Comparison of ENCODE assay signal across 8 cellular contexts in the genomic region with DNA sequence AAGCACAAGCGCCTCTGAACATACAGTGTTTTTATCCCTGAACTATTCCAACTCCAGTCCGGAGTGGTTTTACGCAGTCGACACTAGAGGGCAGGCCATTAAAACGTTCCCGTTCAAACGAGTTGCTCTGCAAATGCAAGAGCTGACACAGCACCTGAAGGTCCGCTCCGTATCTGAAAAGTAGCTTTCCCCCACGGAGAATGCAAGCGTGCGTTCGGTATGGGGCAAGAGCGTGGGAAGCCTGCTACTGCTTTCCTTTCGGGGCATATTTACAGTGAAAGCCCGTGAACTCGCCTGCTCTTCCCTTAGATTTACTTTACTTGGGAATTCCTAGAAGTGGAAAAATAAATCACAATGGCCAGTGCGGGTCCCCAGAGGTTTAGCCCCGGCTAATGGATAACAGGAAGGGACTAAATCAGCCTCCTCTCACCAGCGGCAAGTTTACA.
DNase-seq lines count a peak whose midpoint lies in the region; ATAC-seq and TF ChIP-seq lines count a peak whose summit lies in the region.

No MANE protein-coding gene starts in this region.

- H3K4me3 ChIP-seq in BE2C (ENCODE audit: low read depth, low read length) (peak overlapping the region; percentile 49), duodenal mucosa (ENCODE audit: low read depth in 1 of 2, low read length in 2 of 2) (peak overlapping the region; percentile 67 to 70), lower lobe of right lung (peak overlapping the region; percentile 48)

- H3K9ac ChIP-seq in duodenal mucosa (ENCODE audit: low read depth in 1 of 2, low read length in 2 of 2): peak overlapping the region in 1 of 2 donors; percentile 14

- ATAC-seq in GM19023 (IDR thresholded peaks at IDR 0.05; ENCODE audit: unreplicated experiment) (peak; percentile 97), HG03280 (IDR thresholded peaks at IDR 0.05; ENCODE audit: unreplicated experiment) (peak; percentile 85), lower lobe of right lung (peak; percentile 92 to 96)

- H3K27ac ChIP-seq in duodenal mucosa (ENCODE audit: low read depth, low read length) (no peak overlapping the region), lower lobe of right lung (no peak overlapping the region)

- DNase-seq in BE2C (peak; percentile 78), NCI-H524 treated with DMSO at 0.1 percent for 48 hours (lab: John Stamatoyannopoulos, UW) (peak; percentile 7), lower lobe of right lung (peak; percentile 69)
- peak; percentile 44 to 77 for DNase-seq in activated CD4-positive, alpha-beta T cell treated with anti-CD3 and anti-CD28 coated beads, Interleukin-2, amount 50 U/mL, for 24 hours (ENCODE audit: low read depth in 1 of 2, low spot score in 1 of 2)
- peak; percentile 24 to 34 (median 32) for DNase-seq in stimulated activated CD4-positive, alpha-beta T cell treated with anti-CD3 and anti-CD28 coated beads, TNF-alpha, amount 100 ng/mL, for 1 hour (ENCODE audit: low read depth in 3 of 3, low spot score in 1 of 3)

- H3K9me3 ChIP-seq in BE2C: no peaks in the 10 kb centered on the region
- H3K9me3 ChIP-seq in duodenal mucosa (ENCODE audit: control insufficient read depth in 1 of 2, low read length in 2 of 2): no peaks in the 10 kb centered on the region
- H3K9me3 ChIP-seq in lower lobe of right lung: no peaks in the 10 kb centered on the region

- H3K4me1 ChIP-seq in BE2C: no peaks in the 10 kb centered on the region
- H3K4me1 ChIP-seq in duodenal mucosa (ENCODE audit: control insufficient read depth in 1 of 2, insufficient read depth in 2 of 2, low read length in 2 of 2): peaks cover 0 to 5% of the 10 kb centered on the region in 2 donors
- peaks cover 22% of the 10 kb centered on the region for H3K4me1 ChIP-seq in lower lobe of right lung

- no peaks in the 10 kb centered on the region for H3K36me3 ChIP-seq in BE2C
- H3K36me3 ChIP-seq in duodenal mucosa (ENCODE audit: control insufficient read depth in 1 of 2, insufficient read depth in 2 of 2, low read length in 2 of 2): no peaks in the 10 kb centered on the region
- H3K36me3 ChIP-seq in lower lobe of right lung: no peaks in the 10 kb centered on the region

- intact Hi-C loops in lower lobe of right lung (cut with DNase I): no loop called here

- no peaks in the 10 kb centered on the region for H3K27me3 ChIP-seq in BE2C
- H3K27me3 ChIP-seq in duodenal mucosa (ENCODE audit: control insufficient read depth in 1 of 2, insufficient read depth in 2 of 2, low read length in 2 of 2): no peaks in the 10 kb centered on the region
- no peaks in the 10 kb centered on the region for H3K27me3 ChIP-seq in lower lobe of right lung (ENCODE audit: low read depth)

- TF ChIP-seq CTCF in BE2C (IDR thresholded peaks at IDR 0.05; ENCODE audit: low read depth, low read length) (peak; percentile 86), lower lobe of right lung (IDR thresholded peaks at IDR 0.05) (peak; percentile 79)

Comparison
In these comparisons a context has a peak if more than half of its experiments do, and no peak if none do; other contexts are left out.
1. DNase-seq: peak in every context shown above with its lines; median percentile 78 in BE2C; 69 in lower lobe of right lung; 60 in activated CD4-positive, alpha-beta T cell treated with anti-CD3 and anti-CD28 coated beads, Interleukin-2, amount 50 U/mL, for 24 hours; 32 in stimulated activated CD4-positive, alpha-beta T cell treated with anti-CD3 and anti-CD28 coated beads, TNF-alpha, amount 100 ng/mL, for 1 hour; 7 in NCI-H524 treated with DMSO at 0.1 percent for 48 hours.